ENCODE assay signal across 7 cellular contexts in genomic region chr12:80186727-80187217, GRCh38.
A peak's percentile ranks its signal among the peaks of the same experiment; 100 is the strongest.
DNase-seq lines count a peak whose midpoint lies in the region; ATAC-seq, FAIRE-seq and TF ChIP-seq lines count a peak whose summit lies in the region.

No MANE protein-coding gene starts in this region.

- H3K36me3 ChIP-seq in KMS-11 (ENCODE audit: insufficient read depth) (no peaks in the 10 kb centered on the region), bronchial epithelial cell (ENCODE audit: control insufficient read depth, insufficient read depth, low read length) (no peaks in the 10 kb centered on the region), spleen (no peaks in the 10 kb centered on the region)

- peak overlapping the region; percentile 37; the same call in 1 of the 2 replicates for H3K9ac ChIP-seq in KMS-11

- FAIRE-seq in bronchial epithelial cell (lab: Jason Lieb, UNC), result no peak

- H3K27ac ChIP-seq in KMS-11, result peak overlapping the region; percentile 81
- peak overlapping the region in 7 of 8 donors; percentile 30 to 77 (median 68) for H3K27ac ChIP-seq in spleen

- DNase-seq in G401 (ENCODE audit: low spot score) (peak; percentile 51), RPMI7951 (ENCODE audit: low read depth) (peak; percentile 91), bronchial epithelial cell (ENCODE audit: low read depth) (peak; percentile 90), islet precursor cell (peak; percentile 78), spleen (no peak)

- H2AFZ ChIP-seq in KMS-11 (ENCODE audit: low read depth), result peak overlapping the region; percentile 8; the same call in 1 of the 2 replicates

- H3K4me2 ChIP-seq in KMS-11, result peak overlapping the region; percentile 66

- TF ChIP-seq CTCF in KMS-11 (conservative IDR thresholded peaks at IDR 0.05; ENCODE audit: low read depth, low read length) (peak; percentile 98), bronchial epithelial cell (IDR thresholded peaks at IDR 0.05; ENCODE audit: insufficient read depth, low read length, severe bottlenecking) (peak; percentile 74), spleen (IDR thresholded peaks at IDR 0.05 in 8 of 11, conservative IDR thresholded peaks at IDR 0.05 in 3 of 11) (peak in 10 of 11 experiments; percentile 38 to 82 (median 66))

- no peak for TF ChIP-seq POLR2A in spleen (IDR thresholded peaks at IDR 0.05)

- no peak overlapping the region for H3K4me3 ChIP-seq in KMS-11 (IDR thresholded peaks at IDR 0.05; ENCODE audit: insufficient read depth, low read depth, low read length)
- no peak overlapping the region for H3K4me3 ChIP-seq in bronchial epithelial cell (ENCODE audit: low read depth, low read length)
- no peak overlapping the region for H3K4me3 ChIP-seq in spleen

- intact Hi-C loops in spleen (cut with DNase I; ENCODE audit: low total_unique reads), result loop anchor here (10.0 kb wide), 1 partner anchor 632 kb away; no protein-coding TSS in a partner anchor

- H3K27me3 ChIP-seq in KMS-11 (ENCODE audit: insufficient read depth, low read depth), result no peaks in the 10 kb centered on the region
- no peaks in the 10 kb centered on the region for H3K27me3 ChIP-seq in bronchial epithelial cell (ENCODE audit: control insufficient read depth, insufficient read depth, low read length)
- no peaks in the 10 kb centered on the region for H3K27me3 ChIP-seq in spleen (replicated peaks in 1 of 7)

- H4K20me1 ChIP-seq in KMS-11 (ENCODE audit: insufficient read depth), result no peaks in the 10 kb centered on the region

- peak; percentile 70 for ATAC-seq in GM21529 (IDR thresholded peaks at IDR 0.05; ENCODE audit: unreplicated experiment)

- H3K79me2 ChIP-seq in KMS-11 (ENCODE audit: insufficient read depth, low read depth), result no peaks in the 10 kb centered on the region

- 3 to 18% (median 11%) methylated on average over 2 of the region's 2 CpGs for WGBS in spleen, 5 donors

- in situ Hi-C loops in G401 (cut with HindIII; ENCODE audit: low sequenced_read_pairs), result no loop called here

- H3K4me1 ChIP-seq in KMS-11 (ENCODE audit: low read depth, poor library complexity, severe bottlenecking) (peaks cover 96% of the 10 kb centered on the region), spleen (peaks cover 0 to 14% (median 6%) of the 10 kb centered on the region in 6 donors)

- no peaks in the 10 kb centered on the region for H3K9me3 ChIP-seq in spleen
